In genomic region chr1:203506821-203507220, GRCh38 we compare ENCODE assay signal across 1 cellular context.
TF ChIP-seq lines count a peak whose summit lies in the region.

No MANE protein-coding gene starts in this region.

TF ChIP-seq in GM23338, 12 proteins besides CTCF, POLR2A, EP300 and RAD21 (continued from another document):
- TF ChIP-seq ZNF462 (CRISPR knock-in tag; IDR thresholded peaks at IDR 0.05) (no peak), CREB1 (CRISPR knock-in tag; IDR thresholded peaks at IDR 0.05; ENCODE audit: low read depth) (no peak), ZNF331 (CRISPR knock-in tag; IDR thresholded peaks at IDR 0.05; ENCODE audit: low read depth) (no peak), EZH2phosphoT487 (IDR thresholded peaks at IDR 0.05; ENCODE audit: unreplicated experiment) (no peak), EZH2 (IDR thresholded peaks at IDR 0.05; ENCODE audit: low read depth, unreplicated experiment) (no peak), ETS1 (IDR thresholded peaks at IDR 0.05) (no peak)
